ENCODE assay signal across 8 cellular contexts in genomic region chr9:96327694-96328352, GRCh38. TPM values are rescaled to one million over a fixed set of nuclear protein-coding genes. Genes with fewer than 3 reads are reported as not detected.
DNase-seq lines count a peak whose midpoint lies in the region; ATAC-seq and TF ChIP-seq lines count a peak whose summit lies in the region.

No MANE protein-coding gene starts in this region.

- H3K4me1 ChIP-seq in adrenal gland (replicated peaks in 1 of 2) (no peaks in the 10 kb centered on the region), right cardiac atrium (ENCODE audit: control insufficient read depth, insufficient read depth, low read length) (no peaks in the 10 kb centered on the region), smooth muscle cell (ENCODE audit: low read depth) (no peaks in the 10 kb centered on the region)

- H3K27me3 ChIP-seq in adrenal gland, result no peaks in the 10 kb centered on the region
- no peaks in the 10 kb centered on the region for H3K27me3 ChIP-seq in right cardiac atrium (ENCODE audit: control insufficient read depth, insufficient read depth)
- H3K27me3 ChIP-seq in smooth muscle cell (ENCODE audit: low read depth), result no peaks in the 10 kb centered on the region

- intact Hi-C loops in adrenal gland (cut with DNase I) (no loop called here), right cardiac atrium (cut with DNase I) (loop anchor here (5.0 to 10.0 kb wide), 2 partner anchors 337 to 339 kb away; no protein-coding TSS in a partner anchor)

- H3K79me2 ChIP-seq in smooth muscle cell (ENCODE audit: low read depth), result no peaks in the 10 kb centered on the region

- H3K9ac ChIP-seq in smooth muscle cell (ENCODE audit: low read depth), result no peak overlapping the region

- H3K4me3 ChIP-seq in HFF-Myc (replicated peaks; ENCODE audit: low read depth, low read length), result no peak overlapping the region
- H3K4me3 ChIP-seq in adrenal gland, result no peak overlapping the region
- H3K4me3 ChIP-seq in right cardiac atrium (ENCODE audit: low read length), result no peak overlapping the region
- H3K4me3 ChIP-seq in smooth muscle cell, result no peak overlapping the region

- no peaks in the 10 kb centered on the region for H4K20me1 ChIP-seq in smooth muscle cell (ENCODE audit: low read depth)

- 24 to 50% (median 39%) methylated on average over 1 of the region's 1 CpG for WGBS in adrenal gland, 4 donors
- 33% methylated on average over 1 of the region's 1 CpG for WGBS in right cardiac atrium
- 51% methylated on average over 1 of the region's 1 CpG for WGBS in smooth muscle cell (ENCODE audit: low lambda C conversion rate)

- TF ChIP-seq POLR2A in adrenal gland (IDR thresholded peaks at IDR 0.05), result no peak

- CTCF ChIA-PET in RWPE1 (lab: Yijun Ruan, JAX), result interaction anchor here (0.5 to 3.3 kb wide), 29 partner anchors 9 to 1659 kb away, joined by 3 to 16 read pairs (median 4); partner anchors contain the start of gene HSD17B3

- TF ChIP-seq CTCF in HFF-Myc (IDR thresholded peaks at IDR 0.05; ENCODE audit: low read depth, low read length, missing control alignments) (peak; percentile 71), RWPE1 (conservative IDR thresholded peaks at IDR 0.05; ENCODE audit: low read depth) (peak; percentile 99), adrenal gland (IDR thresholded peaks at IDR 0.05) (peak; percentile 79 to 87 (median 82)), smooth muscle cell (IDR thresholded peaks at IDR 0.05; ENCODE audit: borderline replicate concordance, insufficient read depth, poor library complexity, severe bottlenecking) (peak; percentile 88)

- H3K9me3 ChIP-seq in adrenal gland (replicated peaks in 1 of 3) (no peaks in the 10 kb centered on the region), right cardiac atrium (ENCODE audit: control insufficient read depth, low read length) (no peaks in the 10 kb centered on the region), smooth muscle cell (replicated peaks; ENCODE audit: low read depth) (no peaks in the 10 kb centered on the region)

- no peak overlapping the region for H2AFZ ChIP-seq in smooth muscle cell (ENCODE audit: low read depth)

- no peak overlapping the region for H3K4me2 ChIP-seq in smooth muscle cell

- POLR2A ChIA-PET in RWPE1 (lab: Yijun Ruan, JAX; ENCODE audit: low non-redundant PET), result interaction anchor here (0.5 kb wide), 1 partner anchor 47 kb away, joined by 7 read pairs; no protein-coding TSS in a partner anchor

- no peaks in the 10 kb centered on the region for H3F3A ChIP-seq in smooth muscle cell (ENCODE audit: low read depth)

- no peak overlapping the region for H3K27ac ChIP-seq in RWPE1
- H3K27ac ChIP-seq in adrenal gland, result no peak overlapping the region
- no peak overlapping the region for H3K27ac ChIP-seq in right cardiac atrium (ENCODE audit: low read length)
- H3K27ac ChIP-seq in smooth muscle cell (ENCODE audit: low read depth), result no peak overlapping the region

- peak; percentile 38 for DNase-seq in DMS153 treated with DMSO at 0.1 percent for 48 hours (lab: John Stamatoyannopoulos, UW; ENCODE audit: unreplicated experiment)
- no peak for DNase-seq in HFF-Myc (ENCODE audit: extremely low read depth, low read depth)
- peak; percentile 74 for DNase-seq in RWPE1 (ENCODE audit: low spot score)
- DNase-seq in adrenal gland, result peak in 6 of 7 donors; percentile 28 to 70 (median 58)
- no peak for DNase-seq in right cardiac atrium
- no peak for DNase-seq in smooth muscle cell (lab: John Stamatoyannopoulos, UW; ENCODE audit: unreplicated experiment)
- DNase-seq in effector CD8-positive, alpha-beta T cell (lab: John Stamatoyannopoulos, UW), result no peak

- no peaks in the 10 kb centered on the region for H3K36me3 ChIP-seq in adrenal gland (replicated peaks in 1 of 2)
- H3K36me3 ChIP-seq in smooth muscle cell (ENCODE audit: low read depth), result no peaks in the 10 kb centered on the region

- peak; percentile 55 to 76 for ATAC-seq in right cardiac atrium
- ATAC-seq in HG02678 (IDR thresholded peaks at IDR 0.05; ENCODE audit: unreplicated experiment), result no peak

RNA-seq across cellular contexts. Expression of gene HSD17B3, which starts 25.8 kb away (rescaled TPM):
- total RNA-seq in adrenal gland (under 1 TPM in 2 of 8 donors, not detected in 6; 0.57 to 0.63 TPM), right cardiac atrium (1 to 10 TPM in 3 of 4 donors, under 1 TPM in 1; 0.99 to 1.8 (median 1.5) TPM), smooth muscle cell (0.31 TPM in 1 of 2 replicates, not detected in the other)
- polyA plus RNA-seq in adrenal gland (10 to 100 TPM in 1 of 3 donors, 1 to 10 TPM in 1, not detected in 1; 8.8 to 14.6 TPM), right cardiac atrium (1.2 TPM), smooth muscle cell (0.40 and 0.83 TPM in 2 replicates)

RNA-seq across cellular contexts. Expression of gene SLC35D2, which starts 55.7 kb away (rescaled TPM):
- total RNA-seq in adrenal gland, result 10 to 100 TPM in 6 of 8 donors, 1 to 10 TPM in 2; 6.9 to 20.8 (median 16.5) TPM
- 10 to 100 TPM; 10.4 to 12.3 (median 11.9) TPM for polyA plus RNA-seq in adrenal gland
- total RNA-seq in right cardiac atrium, result 10 to 100 TPM; 13.0 to 17.9 (median 15.2) TPM
- 10.5 TPM for polyA plus RNA-seq in right cardiac atrium
- 15.7 and 25.5 TPM in 2 replicates for total RNA-seq in smooth muscle cell
- 16.5 and 25.5 TPM in 2 replicates for polyA plus RNA-seq in smooth muscle cell

Comparison
In these comparisons a context has a peak if more than half of its experiments do, and no peak if none do; other contexts are left out.
1. DNase-seq: peak in DMS153 treated with DMSO at 0.1 percent for 48 hours (single experiment), RWPE1 (single experiment) and adrenal gland (6 of 7); none in HFF-Myc (single experiment), right cardiac atrium (0 of 3), smooth muscle cell (single experiment) and effector CD8-positive, alpha-beta T cell (single experiment).
2. intact Hi-C loops: an anchor here in right cardiac atrium (5.0 to 10.0 kb wide); none called in adrenal gland.
3. Peak in every context shown above with its lines, with median percentiles within 50 percentile points of each other: CTCF ChIP-seq.